22 cellular contexts compared by ENCODE assay signal in genomic region chr9:106726070-106726815, GRCh38.
"Had no signal": no experiment of that assay in that cellular context is flagged by ENCODE, and none has a peak within 500 bp of the region (broad histone marks: within the 10 kb centered on the region; RNA-seq: fewer than 3 reads in every experiment).

No MANE protein-coding gene starts in this region.

- H3K9me3 ChIP-seq: mucosa of descending colon, sigmoid colon, spleen, thoracic aorta had no signal

- DNase-seq: activated gamma-delta T cell treated with Interleukin-2 at 50 U/mL for 16 hours; activated T-cell treated with anti-CD3 and anti-CD28 coated beads, Interleukin-2, amount 50 U/mL, for 1 hour; aorta; brain microvascular endothelial cell; central memory CD4-positive, alpha-beta T cell; dorsolateral prefrontal cortex; effector memory CD8-positive, alpha-beta T cell; immature natural killer cell; mesenchymal stem cell; mucosa of descending colon; naive B cell; nucleus accumbens; sigmoid colon; spleen; stimulated activated CD4-positive, alpha-beta T cell treated with anti-CD3 and anti-CD28 coated beads, Interleukin-4, amount 100 ng/mL, for 1 hour; stimulated activated naive CD4-positive, alpha-beta T cell; T-helper 1 cell had no signal

- H3K27ac ChIP-seq: brain microvascular endothelial cell, dorsolateral prefrontal cortex, hepatocyte, parathyroid adenoma, sigmoid colon, spleen, thoracic aorta had no signal

- H3K27me3 ChIP-seq: brain microvascular endothelial cell, hepatocyte, sigmoid colon, spleen had no signal

- H3K4me1 ChIP-seq: parathyroid adenoma, spleen had no signal

- H3K4me3 ChIP-seq: dorsolateral prefrontal cortex, hepatocyte, mucosa of descending colon, sigmoid colon, spleen, thoracic aorta had no signal

- ATAC-seq: effector memory CD8-positive, alpha-beta T cell; esophagus mucosa; mucosa of descending colon; WTC11 had no signal

- H2AFZ ChIP-seq: hepatocyte, parathyroid adenoma had no signal

- H3K9ac ChIP-seq: parathyroid adenoma had no signal

- H3K4me2 ChIP-seq: hepatocyte had no signal

- H3K36me3 ChIP-seq: brain microvascular endothelial cell, sigmoid colon, spleen, thoracic aorta had no signal

- H3K79me2 ChIP-seq: hepatocyte, parathyroid adenoma had no signal
